Comparison of ENCODE assay signal across 24 cellular contexts in the genomic region with DNA sequence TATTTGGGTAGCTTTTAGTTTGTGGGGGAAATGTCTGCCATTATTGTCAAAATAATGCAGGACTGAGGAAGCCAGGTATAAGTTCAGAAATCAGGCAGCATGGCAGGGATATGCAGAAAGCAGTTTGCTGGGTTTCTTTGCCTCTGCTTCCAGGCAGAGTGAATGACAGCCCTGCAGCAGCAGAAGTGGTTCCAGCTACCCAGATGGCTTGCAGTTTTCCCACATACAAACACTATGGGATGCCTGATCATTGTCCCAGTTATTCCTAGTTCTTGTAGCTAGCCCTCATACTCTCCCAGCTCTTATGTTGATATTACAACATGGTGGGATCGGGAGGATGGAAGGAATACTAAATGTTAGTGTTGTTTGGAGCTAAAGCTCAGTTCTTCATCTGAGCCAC. TPM values are rescaled to one million over a fixed set of nuclear protein-coding genes. Genes with fewer than 3 reads are reported as not detected.
DNase-seq lines count a peak whose midpoint lies in the region; ATAC-seq, FAIRE-seq and TF ChIP-seq lines count a peak whose summit lies in the region.
"Had no signal": no experiment of that assay in that cellular context is flagged by ENCODE, and none has a peak within 500 bp of the region (broad histone marks: within the 10 kb centered on the region; RNA-seq: fewer than 3 reads in every experiment).

No MANE protein-coding gene starts in this region.

- H3K36me3 Mint-ChIP-seq in activated CD8-positive, alpha-beta T cell treated with anti-CD3 and anti-CD28 coated beads for 36 hours (ENCODE audit: low read depth): no peaks in the 10 kb centered on the region

- DNase-seq in Ammon's horn (ENCODE audit: low spot score) (peak; percentile 44), HTR-8/SVneo (ENCODE audit: insufficient read length, low spot score) (no peak), dorsolateral prefrontal cortex (no peak), osteoblast (ENCODE audit: insufficient read length, low spot score, missing footprints) (no peak), Right ventricle myocardium superior (no peak), mesendoderm (no peak)
- no peak for DNase-seq in activated CD8-positive, alpha-beta T cell treated with anti-CD3 and anti-CD28 coated beads for 36 hours
- DNase-seq: activated CD4-positive, alpha-beta T cell treated with anti-CD3 and anti-CD28 coated beads, Interleukin-2, amount 50 U/mL, for 4 hours; activated CD4-positive, CD25-positive, alpha-beta regulatory T cell; activated T-cell treated with anti-CD3 and anti-CD28 coated beads, Interleukin-2, amount 50 U/mL, for 24 hours; amniotic stem cell; CD4-positive, alpha-beta T cell; NCI-H1105; NCI-H2081 treated with DMSO at 0.1 percent for 48 hours; PC-3; SHP77 had no signal

- no peaks in the 10 kb centered on the region for H4K20me1 ChIP-seq in osteoblast (ENCODE audit: insufficient read depth, low read length)

- H2AFZ ChIP-seq in osteoblast (ENCODE audit: low read length): no peak overlapping the region

- H3K56ac ChIP-seq in mesendoderm (ENCODE audit: low read length): no peak overlapping the region

- no peak overlapping the region for H3K27ac Mint-ChIP-seq in activated CD8-positive, alpha-beta T cell treated with anti-CD3 and anti-CD28 coated beads for 36 hours
- H3K27ac Mint-ChIP-seq: CD4-positive, alpha-beta T cell; IgD-negative memory B cell had no signal

- H3K9ac ChIP-seq in mesendoderm (ENCODE audit: low read length): no peak overlapping the region

- no peak overlapping the region for H2BK120ac ChIP-seq in mesendoderm (ENCODE audit: low read depth, low read length)

- H3K27me3 ChIP-seq in dorsolateral prefrontal cortex: no peaks in the 10 kb centered on the region
- H3K27me3 ChIP-seq in osteoblast (ENCODE audit: insufficient read depth, low read length): no peaks in the 10 kb centered on the region
- no peaks in the 10 kb centered on the region for H3K27me3 ChIP-seq in mesendoderm (ENCODE audit: insufficient read depth, low read length, poor library complexity)
- H3K27me3 ChIP-seq: gastroesophageal sphincter had no signal

- H3K79me1 ChIP-seq in mesendoderm (ENCODE audit: low read length): no peaks in the 10 kb centered on the region

- H3K4me1 ChIP-seq in osteoblast (ENCODE audit: insufficient read depth, low read length) (peaks cover 55% of the 10 kb centered on the region), mesendoderm (ENCODE audit: control insufficient read depth, low read depth, low read length) (peaks cover 9% of the 10 kb centered on the region)

- no peak for TF ChIP-seq CTCF in dorsolateral prefrontal cortex (IDR thresholded peaks at IDR 0.05 in 54 of 56, conservative IDR thresholded peaks at IDR 0.05 in 2 of 56; ENCODE audit: low read depth in 1 of 56, partially characterized antibody in 56 of 56)
- no peak for TF ChIP-seq CTCF in osteoblast (IDR thresholded peaks at IDR 0.05; ENCODE audit: extremely low read depth, low read depth, low read length)
- no peak for TF ChIP-seq CTCF in activated CD8-positive, alpha-beta T cell treated with anti-CD3 and anti-CD28 coated beads for 36 hours (IDR thresholded peaks at IDR 0.05)

- peaks cover 8% of the 10 kb centered on the region for H3K79me2 ChIP-seq in osteoblast (ENCODE audit: insufficient read depth, low read length)
- H3K79me2 ChIP-seq in mesendoderm (ENCODE audit: control insufficient read depth, insufficient read depth, low read length): no peaks in the 10 kb centered on the region

- H3K4ac ChIP-seq in mesendoderm (ENCODE audit: low read depth, low read length): no peak overlapping the region

- POLR2A ChIA-PET in activated CD8-positive, alpha-beta T cell treated with anti-CD3 and anti-CD28 coated beads for 36 hours (lab: Charles Lee): interaction anchor here (1.2 to 1.4 kb wide), 2 partner anchors 10 to 43 kb away, joined by 3 to 5 read pairs; no protein-coding TSS in a partner anchor

- no peak overlapping the region for H3K4me3 ChIP-seq in dorsolateral prefrontal cortex
- no peak overlapping the region for H3K4me3 ChIP-seq in osteoblast (ENCODE audit: insufficient read depth, low read length)
- no peak overlapping the region for H3K4me3 ChIP-seq in mesendoderm (ENCODE audit: low read length)
- H3K4me3 ChIP-seq: gastroesophageal sphincter, thoracic aorta had no signal

- H3K4me3 Mint-ChIP-seq in activated CD8-positive, alpha-beta T cell treated with anti-CD3 and anti-CD28 coated beads for 36 hours: no peak overlapping the region
- H3K4me3 Mint-ChIP-seq: activated T-cell treated with anti-CD3 and anti-CD28 coated beads, Interleukin-2, amount 50 U/mL, for 24 hours; CD4-positive, alpha-beta T cell had no signal

- H4K8ac ChIP-seq in mesendoderm (ENCODE audit: low read depth, low read length): no peak overlapping the region

- H3K27ac ChIP-seq in dorsolateral prefrontal cortex (peak overlapping the region in 57 of 59 donors; percentile 13 to 96 (median 92)), osteoblast (ENCODE audit: low read depth, low read length) (peak overlapping the region; percentile 6), mesendoderm (ENCODE audit: low read depth, low read length) (no peak overlapping the region)

- intact Hi-C loops in dorsolateral prefrontal cortex (cut with DNase I): loop anchor here (2.0 to 10.0 kb wide), 3 partner anchors 42 to 350 kb away; a partner anchor contains a TSS
- intact Hi-C loops in activated CD8-positive, alpha-beta T cell treated with anti-CD3 and anti-CD28 coated beads for 36 hours (cut with micrococcal nuclease): loop anchor here (10.0 kb wide), 1 partner anchor 90 kb away; a partner anchor contains a TSS
- intact Hi-C loops in Right ventricle myocardium superior (cut with DNase I): loop anchor here (5.0 kb wide), 1 partner anchor 43 kb away; no protein-coding TSS in a partner anchor

- no peak overlapping the region for H2AK5ac ChIP-seq in mesendoderm (ENCODE audit: low read length)

- H3K4me2 ChIP-seq in osteoblast (ENCODE audit: insufficient read depth, low read length) (no peak overlapping the region), mesendoderm (ENCODE audit: low read length) (no peak overlapping the region)

- H3K27me3 Mint-ChIP-seq in activated CD8-positive, alpha-beta T cell treated with anti-CD3 and anti-CD28 coated beads for 36 hours: no peaks in the 10 kb centered on the region
- H3K27me3 Mint-ChIP-seq: activated T-cell treated with anti-CD3 and anti-CD28 coated beads, Interleukin-2, amount 50 U/mL, for 24 hours; CD4-positive, alpha-beta T cell had no signal

- H3K9me3 ChIP-seq in osteoblast (ENCODE audit: low read depth, low read length): no peaks in the 10 kb centered on the region
- H3K9me3 ChIP-seq: gastroesophageal sphincter, thoracic aorta had no signal

- H3K23ac ChIP-seq in mesendoderm (ENCODE audit: low read length): no peak overlapping the region

- CTCF ChIA-PET in activated CD8-positive, alpha-beta T cell treated with anti-CD3 and anti-CD28 coated beads for 36 hours (lab: Charles Lee): interaction anchor here (0.8 to 19.6 kb wide), 7 partner anchors 46 to 346 kb away, joined by 3 to 223 read pairs (median 4); no protein-coding TSS in a partner anchor

- H2BK5ac ChIP-seq in mesendoderm (ENCODE audit: low read length): no peak overlapping the region

- no peaks in the 10 kb centered on the region for H3K36me3 ChIP-seq in osteoblast (ENCODE audit: insufficient read depth, low read length)
- no peaks in the 10 kb centered on the region for H3K36me3 ChIP-seq in mesendoderm (ENCODE audit: control insufficient read depth, insufficient read depth, low read length)
- H3K36me3 ChIP-seq: gastroesophageal sphincter, thoracic aorta had no signal

- H3K18ac ChIP-seq in mesendoderm (ENCODE audit: low read length): no peak overlapping the region

- no CpG with 5 or more reads among the region's 1 CpG for WGBS in mesendoderm (ENCODE audit: extremely low coverage, insufficient coverage, low lambda C conversion rate)

- H2BK15ac ChIP-seq in mesendoderm (replicated peaks; ENCODE audit: low read depth): no peak overlapping the region

- H4K5ac ChIP-seq in mesendoderm (ENCODE audit: low read length): no peak overlapping the region

- ATAC-seq in HG02973 (IDR thresholded peaks at IDR 0.05; ENCODE audit: unreplicated experiment) (no peak), Right ventricle myocardium superior (ENCODE audit: poor library complexity) (no peak)
- no peak for ATAC-seq in activated CD8-positive, alpha-beta T cell treated with anti-CD3 and anti-CD28 coated beads for 36 hours
- ATAC-seq: gastroesophageal sphincter, PC-3 had no signal

- FAIRE-seq in HTR-8/SVneo (lab: Jason Lieb, UNC): peak; percentile 23
- FAIRE-seq: bronchial epithelial cell, islet of Langerhans had no signal

- H3K9me3 Mint-ChIP-seq in activated CD8-positive, alpha-beta T cell treated with anti-CD3 and anti-CD28 coated beads for 36 hours: no peaks in the 10 kb centered on the region
- H3K9me3 Mint-ChIP-seq: activated T-cell treated with anti-CD3 and anti-CD28 coated beads, Interleukin-2, amount 50 U/mL, for 24 hours; CD4-positive, alpha-beta T cell; IgD-negative memory B cell had no signal

- peaks cover 50% of the 10 kb centered on the region for H3K4me1 Mint-ChIP-seq in activated CD8-positive, alpha-beta T cell treated with anti-CD3 and anti-CD28 coated beads for 36 hours (ENCODE audit: low read depth)

RNA-seq across cellular contexts. Expression of a gene that starts 2.8 kb away (rescaled TPM):
- total RNA-seq in dorsolateral prefrontal cortex: 10 to 100 TPM; 32.0 to 84.9 (median 55.1) TPM
- total RNA-seq in osteoblast: 27.4 and 28.6 TPM in 2 replicates
- total RNA-seq in activated CD8-positive, alpha-beta T cell treated with anti-CD3 and anti-CD28 coated beads for 36 hours: 1 to 10 TPM; 9.1 to 9.4 TPM
- total RNA-seq in Right ventricle myocardium superior: 19.3 TPM
- polyA plus RNA-seq in mesendoderm (2013, experiment 1 of 2): 3.7 TPM
- 3.9 TPM for polyA plus RNA-seq in mesendoderm (2013, experiment 2 of 2)

RNA-seq across cellular contexts. Expression of a gene that starts 15.6 kb away (rescaled TPM):
- total RNA-seq in dorsolateral prefrontal cortex: 1 to 10 TPM in 61 of 120 experiments, under 1 TPM in 30, not detected in 29; 0.40 to 4.0 (median 1.3) TPM
- 1.2 and 1.4 TPM in 2 replicates for total RNA-seq in osteoblast
- total RNA-seq in activated CD8-positive, alpha-beta T cell treated with anti-CD3 and anti-CD28 coated beads for 36 hours: not detected
- total RNA-seq in Right ventricle myocardium superior: 1.7 TPM
- 1.3 TPM for polyA plus RNA-seq in mesendoderm (2013, experiment 1 of 2)
- 1.5 TPM for polyA plus RNA-seq in mesendoderm (2013, experiment 2 of 2)
- total RNA-seq: CD4-positive, alpha-beta T cell; lung microvascular endothelial cell; M059J had no signal
- polyA plus RNA-seq: IgD-negative memory B cell had no signal

RNA-seq across cellular contexts. Expression of a gene that starts 21.8 kb away (rescaled TPM):
- total RNA-seq in dorsolateral prefrontal cortex (10 to 100 TPM in 1 of 120 experiments, 1 to 10 TPM in 113, under 1 TPM in 6; 0.56 to 10.0 (median 2.8) TPM), osteoblast (2.1 and 2.2 TPM in 2 replicates), Right ventricle myocardium superior (42.4 TPM)
- total RNA-seq in activated CD8-positive, alpha-beta T cell treated with anti-CD3 and anti-CD28 coated beads for 36 hours: not detected
- 0.56 TPM for polyA plus RNA-seq in mesendoderm (2013, experiment 1 of 2)
- polyA plus RNA-seq in mesendoderm (2013, experiment 2 of 2): 0.53 TPM
- total RNA-seq: bronchial epithelial cell; CD4-positive, alpha-beta T cell; lung microvascular endothelial cell; M059J; PC-3 had no signal
- polyA plus RNA-seq: IgD-negative memory B cell had no signal

RNA-seq across cellular contexts. Expression of a gene that starts 22.7 kb away (rescaled TPM):
- 1,000 to 10,000 TPM in 61 of 120 experiments, 100 to 1,000 TPM in 59; 265 to 3,917 (median 1,020) TPM for total RNA-seq in dorsolateral prefrontal cortex
- total RNA-seq in osteoblast: 54.3 and 55.4 TPM in 2 replicates
- not detected for total RNA-seq in activated CD8-positive, alpha-beta T cell treated with anti-CD3 and anti-CD28 coated beads for 36 hours
- 6,403 TPM for total RNA-seq in Right ventricle myocardium superior
- 3.4 TPM for polyA plus RNA-seq in mesendoderm (2013, experiment 1 of 2)
- 4.2 TPM for polyA plus RNA-seq in mesendoderm (2013, experiment 2 of 2)
- total RNA-seq: bronchial epithelial cell; CD4-positive, alpha-beta T cell; PC-3 had no signal
- polyA plus RNA-seq: IgD-negative memory B cell had no signal

RNA-seq across cellular contexts. Expression of a gene that starts 55.0 kb away (rescaled TPM):
- 10 to 100 TPM in 114 of 120 experiments, 1 to 10 TPM in 6; 7.3 to 30.0 (median 16.4) TPM for total RNA-seq in dorsolateral prefrontal cortex
- 8.3 and 10.9 TPM in 2 replicates for total RNA-seq in osteoblast
- 10 to 100 TPM; 38.6 to 39.1 TPM for total RNA-seq in activated CD8-positive, alpha-beta T cell treated with anti-CD3 and anti-CD28 coated beads for 36 hours
- 32.4 TPM for total RNA-seq in Right ventricle myocardium superior
- polyA plus RNA-seq in mesendoderm (2013, experiment 1 of 2): 22.5 TPM
- polyA plus RNA-seq in mesendoderm (2013, experiment 2 of 2): 24.1 TPM
